25 cellular contexts compared by ENCODE assay signal in genomic region chr7:116990056-116990455, GRCh38. TPM values are rescaled to one million over a fixed set of nuclear protein-coding genes. Genes with fewer than 3 reads are reported as not detected.
DNase-seq lines count a peak whose midpoint lies in the region; ATAC-seq, FAIRE-seq and TF ChIP-seq lines count a peak whose summit lies in the region.
"Had no signal": no experiment of that assay in that cellular context is flagged by ENCODE, and none has a peak within 500 bp of the region (broad histone marks: within the 10 kb centered on the region; RNA-seq: fewer than 3 reads in every experiment).

No MANE protein-coding gene starts in this region.

- H3K4me1 ChIP-seq in SK-N-SH (ENCODE audit: control insufficient read depth in 1 of 2, insufficient read depth in 2 of 2, low read depth in 1 of 2, low read length in 1 of 2), result peaks cover 0 to 8% of the 10 kb centered on the region in 2 experiments; a peak in 1 of 4 replicates
- peaks cover 0 to 3% of the 10 kb centered on the region in 2 donors for H3K4me1 ChIP-seq in small intestine (ENCODE audit: control insufficient read depth in 2 of 2, insufficient read depth in 1 of 2, low read depth in 1 of 2, low read length in 1 of 2)
- H3K4me1 ChIP-seq: BLaER1 had no signal

- POLR2A ChIA-PET in SK-N-SH (lab: Yijun Ruan, JAX), result no interaction called here

- H3K4me2 ChIP-seq in SK-N-SH, result no peak overlapping the region
- H3K4me2 ChIP-seq: BLaER1 had no signal

- CTCF ChIA-PET in SK-N-SH (lab: Yijun Ruan, JAX), result interaction anchor here (0.8 to 15.4 kb wide), 8 partner anchors 11 to 140 kb away, joined by 3 to 668 read pairs (median 40); no protein-coding TSS in a partner anchor

- H3K9me2 ChIP-seq in SK-N-SH, result no peaks in the 10 kb centered on the region

- H4K20me1 ChIP-seq in SK-N-SH (ENCODE audit: insufficient read depth), result no peaks in the 10 kb centered on the region

- no peak for TF ChIP-seq RAD21 in SK-N-SH (IDR thresholded peaks at IDR 0.05; ENCODE audit: low read length)

- H3K27me3 ChIP-seq in SK-N-SH (ENCODE audit: insufficient read depth), result no peaks in the 10 kb centered on the region
- H3K27me3 ChIP-seq in small intestine (ENCODE audit: control insufficient read depth in 2 of 2, insufficient read depth in 2 of 2, low read length in 2 of 2), result no peaks in the 10 kb centered on the region
- H3K27me3 ChIP-seq: BLaER1 had no signal

- H3K36me3 ChIP-seq in SK-N-SH (replicated peaks in 1 of 2; ENCODE audit: control insufficient read depth in 1 of 2, insufficient read depth in 2 of 2, low read length in 1 of 2) (no peaks in the 10 kb centered on the region), small intestine (ENCODE audit: control insufficient read depth in 2 of 2, insufficient read depth in 2 of 2, low read length in 2 of 2) (no peaks in the 10 kb centered on the region)

- no peak overlapping the region for H3K4me3 ChIP-seq in SK-N-SH (ENCODE audit: low read depth in 2 of 2, low read length in 1 of 2)
- H3K4me3 ChIP-seq in fibroblast of mammary gland (ENCODE audit: control insufficient read depth, low read depth, low read length), result no peak overlapping the region
- no peak overlapping the region for H3K4me3 ChIP-seq in small intestine (ENCODE audit: low read depth in 1 of 2, low read length in 2 of 2)
- H3K4me3 ChIP-seq: BLaER1 had no signal

- whole genome bisulfite sequencing in SK-N-SH (ENCODE audit: low lambda C conversion rate), result 78% methylated on average over 5 of the region's 5 CpGs
- 45 to 73% (median 61%) methylated on average over 5 of the region's 5 CpGs for WGBS in small intestine, 3 donors

- H3K79me2 ChIP-seq in SK-N-SH (ENCODE audit: insufficient read depth), result peaks cover 35% of the 10 kb centered on the region

- H2AFZ ChIP-seq in SK-N-SH (ENCODE audit: low read depth), result no peak overlapping the region

- TF ChIP-seq CTCF in SK-N-SH (IDR thresholded peaks at IDR 0.05) (no peak), fibroblast of mammary gland (conservative IDR thresholded peaks at IDR 0.05; ENCODE audit: control insufficient read depth, insufficient read depth, low read depth, low read length) (no peak)

- no peak for DNase-seq in SK-N-SH
- peak; percentile 52 for DNase-seq in RKO (ENCODE audit: low spot score)
- peak; percentile 27 for DNase-seq in fibroblast of mammary gland (ENCODE audit: low read depth)
- peak; percentile 60 for DNase-seq in small intestine
- no peak for DNase-seq in activated T-cell treated with anti-CD3 and anti-CD28 coated beads for 4 hours
- DNase-seq in DMS153 (lab: John Stamatoyannopoulos, UW), result no peak
- no peak for DNase-seq in SIG-M5 treated with dmso at 0.1 percent for 504 hours (lab: John Stamatoyannopoulos, UW; ENCODE audit: unreplicated experiment)
- DNase-seq: ACHN; Caco-2; CD4-positive, alpha-beta memory T cell; DMS 273 treated with DMSO at 0.1 percent for 48 hours; MV-4-11; NCI-H1105 treated with DMSO at 0.1 percent for 48 hours; NCI-H2081 treated with DMSO at 0.1 percent for 48 hours; NCI-H2171 treated with DMSO at 0.1 percent for 48 hours; NCI-H524 treated with DMSO at 0.1 percent for 48 hours; NCI-H82; Right ventricle myocardium superior had no signal

- ATAC-seq in SK-N-SH treated with all-trans-retinoic acid at 6 μM for 48 hours, result no peak

- peaks cover 13% of the 10 kb centered on the region for H3F3A ChIP-seq in SK-N-SH (replicated peaks; ENCODE audit: insufficient read depth)

- H3K27ac ChIP-seq in SK-N-SH (ENCODE audit: low read depth in 2 of 2, low read length in 1 of 2) (no peak overlapping the region), small intestine (ENCODE audit: low read depth in 1 of 2, low read length in 1 of 2) (no peak overlapping the region)
- H3K27ac ChIP-seq: 22Rv1, BLaER1 had no signal

- no peak overlapping the region for H3K9ac ChIP-seq in SK-N-SH
- H3K9ac ChIP-seq: BLaER1 had no signal

- no peak for FAIRE-seq in small intestine (lab: Jason Lieb, UNC)
- FAIRE-seq: G401.6, GM12892, H1, RCC 7860 had no signal

- no peak for TF ChIP-seq EP300 in SK-N-SH (IDR thresholded peaks at IDR 0.05; ENCODE audit: borderline replicate concordance in 1 of 2, low read depth in 1 of 2, low read length in 1 of 2)

- H3K9me3 ChIP-seq in SK-N-SH (no peaks in the 10 kb centered on the region), small intestine (ENCODE audit: control insufficient read depth, low read depth) (no peaks in the 10 kb centered on the region)

TF ChIP-seq in SK-N-SH, 30 proteins besides CTCF, POLR2A, EP300 and RAD21:
- TF ChIP-seq RXRA (IDR thresholded peaks at IDR 0.05; ENCODE audit: borderline replicate concordance, low read depth), result no peak
- 0 out of 2 replicates have a peak, but pooled peaks have one; percentile 3 for TF ChIP-seq FOSL2 (IDR thresholded peaks at IDR 0.05; ENCODE audit: borderline replicate concordance, low read depth)

TF ChIP-seq in SK-N-SH treated with all-trans-retinoic acid at 6 μM for 48 hours, 23 proteins besides CTCF, POLR2A, EP300 and RAD21:
- TF ChIP-seq ISL1 (CRISPR knock-in tag; IDR thresholded peaks at IDR 0.05) (no peak), TCF4 (CRISPR knock-in tag; IDR thresholded peaks at IDR 0.05; ENCODE audit: borderline replicate concordance) (no peak), CREB5 (CRISPR knock-in tag; IDR thresholded peaks at IDR 0.05; ENCODE audit: low read depth) (no peak), RARB (CRISPR knock-in tag; IDR thresholded peaks at IDR 0.05) (no peak), ZNF565 (CRISPR knock-in tag; conservative IDR thresholded peaks at IDR 0.05; ENCODE audit: low read depth) (no peak), CSDC2 (CRISPR knock-in tag; IDR thresholded peaks at IDR 0.05) (no peak), ZNF8 (CRISPR knock-in tag; IDR thresholded peaks at IDR 0.05) (no peak), ESRRG (CRISPR knock-in tag; IDR thresholded peaks at IDR 0.05) (no peak)

RNA-seq across cellular contexts. Expression of gene ST7, which starts 36.8 kb away (rescaled TPM):
- polyA plus RNA-seq in SK-N-SH (2012; rRNA removed), result 23.5 and 32.2 TPM in 2 replicates
- 24.3 and 25.8 TPM in 2 replicates for polyA plus RNA-seq in SK-N-SH (2012; cell fraction: cytosol; rRNA removed)
- 25.8 and 53.7 TPM in 2 replicates for polyA plus RNA-seq in SK-N-SH (2012; cell fraction: nucleus; rRNA removed)
- 10 to 100 TPM in 2 of 3 donors, 1 to 10 TPM in 1; 8.3 to 15.5 (median 10.5) TPM for polyA plus RNA-seq in small intestine

Comparison
In these comparisons a context has a peak if more than half of its experiments do, and no peak if none do; other contexts are left out.
1. DNase-seq: peak in RKO (single experiment), fibroblast of mammary gland (single experiment) and small intestine (single experiment); none in SK-N-SH (single experiment), activated T-cell treated with anti-CD3 and anti-CD28 coated beads for 4 hours (single experiment), DMS153 (single experiment) and SIG-M5 treated with dmso at 0.1 percent for 504 hours (single experiment).